2 cellular contexts compared by ENCODE assay signal in genomic region chr3:197951392-197951990, GRCh38.
TF ChIP-seq lines count a peak whose summit lies in the region.

No MANE protein-coding gene starts in this region.

TF ChIP-seq in SK-N-SH, 30 proteins besides CTCF, POLR2A, EP300 and RAD21 (continued from another document):
- TF ChIP-seq ZBTB33 (IDR thresholded peaks at IDR 0.05; ENCODE audit: borderline replicate concordance, low read depth) (no peak), RXRA (IDR thresholded peaks at IDR 0.05; ENCODE audit: borderline replicate concordance, low read depth) (no peak), YY1 (IDR thresholded peaks at IDR 0.05; ENCODE audit: low read depth) (no peak), SIN3A (IDR thresholded peaks at IDR 0.05; ENCODE audit: borderline replicate concordance, low read depth, low read length) (no peak), FOXJ3 (CRISPR knock-in tag; IDR thresholded peaks at IDR 0.05) (no peak), POLR2AphosphoS5 (IDR thresholded peaks at IDR 0.05; ENCODE audit: low read depth, low read length) (no peak)
- TF ChIP-seq, protein P1, sequence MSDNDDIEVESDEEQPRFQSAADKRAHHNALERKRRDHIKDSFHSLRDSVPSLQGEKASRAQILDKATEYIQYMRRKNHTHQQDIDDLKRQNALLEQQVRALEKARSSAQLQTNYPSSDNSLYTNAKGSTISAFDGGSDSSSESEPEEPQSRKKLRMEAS (IDR thresholded peaks at IDR 0.05; ENCODE audit: low read depth): no peak

TF ChIP-seq in SK-N-SH treated with all-trans-retinoic acid at 6 μM for 48 hours, 23 proteins besides CTCF, POLR2A, EP300 and RAD21 (continued from another document):
- no peak for TF ChIP-seq CSRNP3 (CRISPR knock-in tag; IDR thresholded peaks at IDR 0.05)
- TF ChIP-seq, protein P2, sequence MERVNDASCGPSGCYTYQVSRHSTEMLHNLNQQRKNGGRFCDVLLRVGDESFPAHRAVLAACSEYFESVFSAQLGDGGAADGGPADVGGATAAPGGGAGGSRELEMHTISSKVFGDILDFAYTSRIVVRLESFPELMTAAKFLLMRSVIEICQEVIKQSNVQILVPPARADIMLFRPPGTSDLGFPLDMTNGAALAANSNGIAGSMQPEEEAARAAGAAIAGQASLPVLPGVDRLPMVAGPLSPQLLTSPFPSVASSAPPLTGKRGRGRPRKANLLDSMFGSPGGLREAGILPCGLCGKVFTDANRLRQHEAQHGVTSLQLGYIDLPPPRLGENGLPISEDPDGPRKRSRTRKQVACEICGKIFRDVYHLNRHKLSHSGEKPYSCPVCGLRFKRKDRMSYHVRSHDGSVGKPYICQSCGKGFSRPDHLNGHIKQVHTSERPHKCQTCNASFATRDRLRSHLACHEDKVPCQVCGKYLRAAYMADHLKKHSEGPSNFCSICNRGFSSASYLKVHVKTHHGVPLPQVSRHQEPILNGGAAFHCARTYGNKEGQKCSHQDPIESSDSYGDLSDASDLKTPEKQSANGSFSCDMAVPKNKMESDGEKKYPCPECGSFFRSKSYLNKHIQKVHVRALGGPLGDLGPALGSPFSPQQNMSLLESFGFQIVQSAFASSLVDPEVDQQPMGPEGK (CRISPR knock-in tag; IDR thresholded peaks at IDR 0.05; ENCODE audit: borderline replicate concordance): no peak
- TF ChIP-seq, protein P3, sequence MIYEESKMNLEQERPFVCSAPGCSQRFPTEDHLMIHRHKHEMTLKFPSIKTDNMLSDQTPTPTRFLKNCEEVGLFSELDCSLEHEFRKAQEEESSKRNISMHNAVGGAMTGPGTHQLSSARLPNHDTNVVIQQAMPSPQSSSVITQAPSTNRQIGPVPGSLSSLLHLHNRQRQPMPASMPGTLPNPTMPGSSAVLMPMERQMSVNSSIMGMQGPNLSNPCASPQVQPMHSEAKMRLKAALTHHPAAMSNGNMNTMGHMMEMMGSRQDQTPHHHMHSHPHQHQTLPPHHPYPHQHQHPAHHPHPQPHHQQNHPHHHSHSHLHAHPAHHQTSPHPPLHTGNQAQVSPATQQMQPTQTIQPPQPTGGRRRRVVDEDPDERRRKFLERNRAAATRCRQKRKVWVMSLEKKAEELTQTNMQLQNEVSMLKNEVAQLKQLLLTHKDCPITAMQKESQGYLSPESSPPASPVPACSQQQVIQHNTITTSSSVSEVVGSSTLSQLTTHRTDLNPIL (CRISPR knock-in tag; IDR thresholded peaks at IDR 0.05; ENCODE audit: low read depth): no peak
- TF ChIP-seq ZC3H10 (CRISPR knock-in tag; IDR thresholded peaks at IDR 0.05): no peak
